Comparison of ENCODE assay signal across 11 cellular contexts in genomic region chrX:131854586-131854985, GRCh38.
DNase-seq lines count a peak whose midpoint lies in the region; ATAC-seq and TF ChIP-seq lines count a peak whose summit lies in the region.
"Had no signal": no experiment of that assay in that cellular context is flagged by ENCODE, and none has a peak within 500 bp of the region (broad histone marks: within the 10 kb centered on the region; RNA-seq: fewer than 3 reads in every experiment).

No MANE protein-coding gene starts in this region.

- H3K27me3 Mint-ChIP-seq in natural killer cell (ENCODE audit: low read depth in 2 of 2): peaks cover 0 to 44% of the 10 kb centered on the region in 2 donors

- TF ChIP-seq CTCF in astrocyte of the spinal cord (IDR thresholded peaks at IDR 0.05; ENCODE audit: low read depth, low read length): no peak
- no peak for TF ChIP-seq CTCF in natural killer cell (IDR thresholded peaks at IDR 0.05)
- no peak for TF ChIP-seq CTCF in omental fat pad (IDR thresholded peaks at IDR 0.05)

- no peaks in the 10 kb centered on the region for H3K4me1 Mint-ChIP-seq in natural killer cell

- no peaks in the 10 kb centered on the region for H3K9me3 Mint-ChIP-seq in natural killer cell

- H3K4me3 ChIP-seq in astrocyte of the spinal cord (ENCODE audit: low read depth, low read length): no peak overlapping the region
- H3K4me3 ChIP-seq: adrenal gland, MG63, skin epidermis had no signal

- DNase-seq in Caki2 (ENCODE audit: low read depth) (peak; percentile 5), LHCN-M2 (ENCODE audit: low read depth) (peak; percentile 27), astrocyte of the spinal cord (ENCODE audit: low read depth, low spot score) (peak; percentile 16), midbrain (lab: John Stamatoyannopoulos, UW) (peak; percentile 0), natural killer cell (no peak), omental fat pad (ENCODE audit: low spot score) (no peak), cortex of kidney (lab: John Stamatoyannopoulos, UW) (no peak)
- DNase-seq: adrenal gland, MG63 had no signal

- no peaks in the 10 kb centered on the region for H3K36me3 Mint-ChIP-seq in natural killer cell

- H3K27ac Mint-ChIP-seq in natural killer cell: no peak overlapping the region

- intact Hi-C loops in natural killer cell (cut with micrococcal nuclease): no loop called here

- ATAC-seq in HG03175 (IDR thresholded peaks at IDR 0.05; ENCODE audit: unreplicated experiment): no peak
- no peak for ATAC-seq in natural killer cell
- no peak for ATAC-seq in omental fat pad (ENCODE audit: low FRiP score)

- H3K4me3 Mint-ChIP-seq in natural killer cell: no peak overlapping the region

- in situ Hi-C loops in Caki2 (cut with HindIII; ENCODE audit: low pct_unique_long_range_greater_than_20kb, low sequenced_read_pairs) (no loop called here), astrocyte of the spinal cord (cut with HindIII; ENCODE audit: low sequenced_read_pairs) (no loop called here)

Comparison
In these comparisons a context has a peak if more than half of its experiments do, and no peak if none do; other contexts are left out.
1. DNase-seq: peak in Caki2 (single experiment), LHCN-M2 (single experiment), astrocyte of the spinal cord (single experiment) and midbrain (single experiment); none in natural killer cell (single experiment), omental fat pad (single experiment) and cortex of kidney (single experiment).